Comparison of ENCODE assay signal across 19 cellular contexts in the genomic region with DNA sequence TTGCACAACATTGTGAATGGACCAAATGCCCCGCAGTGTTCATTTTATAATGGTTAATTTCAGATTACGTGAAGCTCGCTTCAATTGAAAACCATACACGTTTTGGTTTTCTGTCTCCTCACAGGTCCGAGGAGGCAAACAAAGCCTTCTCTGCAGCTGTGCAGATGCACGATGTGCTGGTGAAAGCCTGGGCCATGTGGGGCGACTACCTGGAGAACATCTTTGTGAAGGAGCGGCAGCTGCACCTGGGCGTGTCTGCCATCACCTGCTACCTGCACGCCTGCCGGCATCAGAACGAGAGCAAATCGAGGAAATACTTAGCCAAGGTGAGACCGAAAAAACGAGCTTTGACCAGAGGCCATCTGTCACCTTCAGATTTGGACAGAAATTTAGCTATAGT.
"Had no signal": no experiment of that assay in that cellular context is flagged by ENCODE, and none has a peak within 500 bp of the region (broad histone marks: within the 10 kb centered on the region; RNA-seq: fewer than 3 reads in every experiment).

No MANE protein-coding gene starts in this region.

- H3K27me3 Mint-ChIP-seq: activated T-cell treated with anti-CD3 and anti-CD28 coated beads, Interleukin-2, amount 50 U/mL, for 24 hours; type B pancreatic cell had no signal

- H3K4me1 ChIP-seq: heart left ventricle, lower lobe of right lung, SJSA1 had no signal

- H3K4me3 Mint-ChIP-seq: activated T-cell treated with anti-CD3 and anti-CD28 coated beads, Interleukin-2, amount 50 U/mL, for 24 hours; endodermal cell; mesothelial cell of epicardium; neural crest cell; T-helper 2 cell treated with Interferon-gamma antibody and Interleukin-4, amounts not matched to agents 5 μg/mL and 100 μg/mL, for 36 hours; type B pancreatic cell had no signal

- H3K27ac ChIP-seq: brain microvascular endothelial cell, heart left ventricle, lower lobe of right lung, ovary, SJSA1 had no signal

- H3K9me3 Mint-ChIP-seq: type B pancreatic cell had no signal

- H3K27ac Mint-ChIP-seq: endodermal cell; mesothelial cell of epicardium; T-helper 2 cell treated with Interferon-gamma antibody and Interleukin-4, amounts not matched to agents 5 μg/mL and 100 μg/mL, for 36 hours; type B pancreatic cell had no signal

- DNase-seq: activated CD4-positive, CD25-positive, alpha-beta regulatory T cell; activated T-cell treated with anti-CD3 and anti-CD28 coated beads, Interleukin-2, amount 50 U/mL, for 24 hours; anterior cingulate cortex; brain microvascular endothelial cell; cerebellar nuclear complex; endodermal cell; left cardiac atrium; lower lobe of right lung; stimulated activated CD4-positive, alpha-beta T cell treated with anti-CD3 and anti-CD28 coated beads, Interleukin-12 subunit alpha, Interleukin-12 subunit beta, amount 100 ng/mL, for 4 hours; stimulated activated CD4-positive, alpha-beta T cell treated with anti-CD3 and anti-CD28 coated beads, Interleukin-2, amount 100 ng/mL, for 24 hours; SW 1271 had no signal

- H3K27me3 ChIP-seq: brain microvascular endothelial cell, heart left ventricle, ovary, SJSA1 had no signal

- H3K36me3 ChIP-seq: ovary had no signal

- H3K4me3 ChIP-seq: heart left ventricle, lower lobe of right lung, ovary, SJSA1 had no signal

- H3K9me3 ChIP-seq: lower lobe of right lung, ovary, SJSA1 had no signal

- H3K4me1 Mint-ChIP-seq: endodermal cell, mesothelial cell of epicardium, neural crest cell had no signal

- ATAC-seq: activated naive CD4-positive, alpha-beta T cell treated with anti-CD3 and anti-CD28 coated beads, Interleukin-2, amount 50 U/mL, for 72 hours; heart left ventricle; left cardiac atrium; lower lobe of right lung had no signal
